In the genomic region with DNA sequence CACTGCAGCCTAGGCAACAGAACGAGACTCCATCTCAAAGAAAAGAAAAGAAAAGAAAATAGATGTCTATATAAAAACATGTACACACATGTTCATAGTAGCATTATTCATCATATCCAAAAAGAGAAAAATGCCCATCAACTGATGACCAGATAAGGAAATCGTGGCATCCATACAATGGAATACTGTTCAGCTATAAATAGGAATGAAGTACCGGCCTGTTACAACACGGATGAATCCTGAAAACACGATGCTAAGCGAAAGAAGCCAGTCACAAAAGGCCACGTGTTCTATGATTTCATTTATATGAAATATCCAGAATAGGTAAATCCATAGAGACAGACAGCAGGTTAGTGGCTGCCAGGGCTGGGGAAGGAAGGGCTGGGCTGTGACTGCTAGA, we compare ENCODE assay signal across 11 cellular contexts.
DNase-seq lines count a peak whose midpoint lies in the region; ATAC-seq and TF ChIP-seq lines count a peak whose summit lies in the region.
"Had no signal": no experiment of that assay in that cellular context is flagged by ENCODE, and none has a peak within 500 bp of the region (broad histone marks: within the 10 kb centered on the region; RNA-seq: fewer than 3 reads in every experiment).

No MANE protein-coding gene starts in this region.

- intact Hi-C loops in ovary (cut with DNase I): loop anchor here in 1 of 4 donors (10.0 kb wide), 1 partner anchor 125 kb away; no protein-coding TSS in a partner anchor
- intact Hi-C loops in heart left ventricle (cut with DNase I): loop anchor here in 2 of 10 donors (10.0 kb wide), 2 partner anchors 115 to 165 kb away; no protein-coding TSS in a partner anchor

- DNase-seq in SK-MEL-5 (ENCODE audit: low read depth, low spot score) (peak; percentile 95), ecto neural progenitor cell (ENCODE audit: low spot score) (peak; percentile 26), foreskin melanocyte (peak; percentile 82), ovary (no peak), heart left ventricle (no peak), SW480 (ENCODE audit: low spot score) (no peak), NK-92 (lab: John Stamatoyannopoulos, UW; ENCODE audit: unreplicated experiment) (no peak)
- DNase-seq: DMS153, DMS79 treated with DMSO at 0.1 percent for 48 hours, EL had no signal

- H3K36me3 ChIP-seq in ovary (no peaks in the 10 kb centered on the region), heart left ventricle (peaks cover 0 to 12% (median 0%) of the 10 kb centered on the region in 9 donors)
- H3K36me3 ChIP-seq: HAP-1 had no signal

- TF ChIP-seq CTCF in ovary (IDR thresholded peaks at IDR 0.05) (no peak), heart left ventricle (IDR thresholded peaks at IDR 0.05) (no peak)

- H3K4me1 ChIP-seq in ovary (ENCODE audit: insufficient read depth) (no peaks in the 10 kb centered on the region), heart left ventricle (no peaks in the 10 kb centered on the region)
- H3K4me1 ChIP-seq: HAP-1 had no signal

- in situ Hi-C loops in SK-MEL-5 (cut with HindIII; ENCODE audit: low pct_unique_long_range_greater_than_20kb, low sequenced_read_pairs): no loop called here

- H3K27me3 ChIP-seq in ovary: no peaks in the 10 kb centered on the region
- no peaks in the 10 kb centered on the region for H3K27me3 ChIP-seq in heart left ventricle

- no peak for TF ChIP-seq POLR2A in ovary (IDR thresholded peaks at IDR 0.05)
- TF ChIP-seq POLR2A in heart left ventricle (IDR thresholded peaks at IDR 0.05): no peak

- H3K27ac ChIP-seq in ovary: no peak overlapping the region
- H3K27ac ChIP-seq in heart left ventricle: no peak overlapping the region

- H3K4me3 ChIP-seq in ovary (no peak overlapping the region), heart left ventricle (no peak overlapping the region)
- H3K4me3 ChIP-seq: HAP-1 had no signal

- ATAC-seq in heart left ventricle: no peak

- no peak for TF ChIP-seq EP300 in ovary (IDR thresholded peaks at IDR 0.05)

- no peaks in the 10 kb centered on the region for H3K9me3 ChIP-seq in ovary
- no peaks in the 10 kb centered on the region for H3K9me3 ChIP-seq in heart left ventricle
- H3K9me3 ChIP-seq: HAP-1 had no signal

- WGBS in ovary, 3 donors: 91 to 95% (median 92%) methylated on average over 7 of the region's 7 CpGs
- 81 to 89% (median 87%) methylated on average over 7 of the region's 7 CpGs for WGBS in heart left ventricle, 4 donors

Comparison
In these comparisons a context has a peak if more than half of its experiments do, and no peak if none do; other contexts are left out.
1. DNase-seq: peak in SK-MEL-5 (single experiment), ecto neural progenitor cell (single experiment) and foreskin melanocyte (single experiment); none in ovary (0 of 5), heart left ventricle (0 of 5), SW480 (single experiment) and NK-92 (single experiment).